In the genomic region with DNA sequence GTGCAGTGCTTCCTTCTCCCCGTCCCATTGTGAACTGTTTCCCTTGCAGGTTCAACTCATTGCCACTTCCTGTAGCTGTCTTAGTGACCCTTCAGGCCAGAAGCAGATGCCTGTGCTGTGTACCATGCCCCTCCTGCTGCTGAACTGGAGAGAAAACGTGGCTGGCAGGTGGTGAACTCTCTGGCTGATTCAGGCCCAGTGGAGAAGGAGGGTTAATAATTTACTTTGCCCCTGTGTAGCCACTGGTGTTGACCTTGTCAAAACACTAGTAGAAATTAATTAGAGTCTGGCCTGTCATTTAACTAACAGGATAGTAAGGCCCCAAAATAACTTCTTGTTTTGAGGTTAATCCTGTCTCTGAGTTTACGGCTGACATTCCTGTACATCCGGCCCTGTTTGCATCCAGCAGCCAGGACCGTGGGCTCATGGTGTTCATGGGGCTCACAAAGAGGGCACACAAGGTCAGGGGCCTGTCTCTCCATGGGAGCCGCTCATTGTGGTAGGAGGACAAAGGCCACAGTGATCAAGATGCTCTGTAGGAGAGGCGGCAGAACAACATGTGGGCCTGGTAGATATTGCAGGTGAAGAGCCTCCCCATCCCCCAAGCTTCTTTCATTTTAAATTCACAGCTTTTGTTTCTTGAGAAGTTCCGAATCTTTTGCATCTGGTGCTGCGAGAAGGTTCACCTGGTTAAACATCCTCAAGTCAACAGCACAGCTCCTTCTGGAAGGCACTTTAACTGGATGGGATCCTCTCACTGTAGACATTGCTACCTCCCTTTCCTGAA, we compare ENCODE assay signal across 1 cellular context.
TF ChIP-seq lines count a peak whose summit lies in the region.

No MANE protein-coding gene starts in this region.

TF ChIP-seq in HepG2, 621 proteins besides CTCF, POLR2A, EP300 and RAD21 (continued from another document and continues in another):
- TF ChIP-seq TRAFD1 (CRISPR knock-in tag; IDR thresholded peaks at IDR 0.05; ENCODE audit: borderline replicate concordance) (no peak), ZNF468 (CRISPR knock-in tag; IDR thresholded peaks at IDR 0.05) (no peak), SNAPC5 (CRISPR knock-in tag; IDR thresholded peaks at IDR 0.05; ENCODE audit: borderline replicate concordance) (peak; percentile 59; the same call in 1 of the 2 replicates), RFX3 (CRISPR knock-in tag; IDR thresholded peaks at IDR 0.05) (no peak), ASH2L (IDR thresholded peaks at IDR 0.05; ENCODE audit: insufficient read length, low read depth, low read length) (peak; percentile 100), NFE2L2 (IDR thresholded peaks at IDR 0.05; ENCODE audit: low read length) (no peak), ZNF362 (CRISPR knock-in tag; IDR thresholded peaks at IDR 0.05; ENCODE audit: borderline replicate concordance) (peak; percentile 46; the same call in 1 of the 2 replicates), ZNF724P (CRISPR knock-in tag; IDR thresholded peaks at IDR 0.05; ENCODE audit: borderline replicate concordance) (0 out of 2 replicates have a peak, but pooled peaks have one; percentile 17), ZNF747 (CRISPR knock-in tag; IDR thresholded peaks at IDR 0.05; ENCODE audit: borderline replicate concordance) (peak; percentile 80; the same call in 1 of the 2 replicates), GZF1 (CRISPR knock-in tag; IDR thresholded peaks at IDR 0.05) (peak; percentile 68; the same call in 1 of the 2 replicates), SRSF4 (IDR thresholded peaks at IDR 0.05; ENCODE audit: low read depth, low read length, poor library complexity, severe bottlenecking) (no peak), U2AF1 (optimal IDR thresholded peaks at IDR 0.05; ENCODE audit: low read depth, low read length) (no peak), BCL3 (CRISPR knock-in tag; IDR thresholded peaks at IDR 0.05) (peak; percentile 87; the same call in 1 of the 2 replicates), AGO1 (IDR thresholded peaks at IDR 0.05; ENCODE audit: low read depth, low read length, poor library complexity, severe bottlenecking) (no peak), ZNF562 (CRISPR knock-in tag; IDR thresholded peaks at IDR 0.05; ENCODE audit: borderline replicate concordance) (peak; percentile 79; the same call in 1 of the 2 replicates), ZNF343 (CRISPR knock-in tag; IDR thresholded peaks at IDR 0.05) (no peak; the same call in 1 of the 2 replicates), ZNF326 (CRISPR knock-in tag; IDR thresholded peaks at IDR 0.05; ENCODE audit: borderline replicate concordance) (no peak), ZFP36 (IDR thresholded peaks at IDR 0.05; ENCODE audit: borderline replicate concordance, low read depth, low read length, partially characterized antibody) (no peak), MED1 (CRISPR knock-in tag; IDR thresholded peaks at IDR 0.05) (peak; percentile 94), ZNF253 (CRISPR knock-in tag; IDR thresholded peaks at IDR 0.05; ENCODE audit: borderline replicate concordance) (peak; percentile 89; the same call in 1 of the 2 replicates), MXD3 (CRISPR knock-in tag; IDR thresholded peaks at IDR 0.05) (peak; percentile 75; the same call in 1 of the 2 replicates), MBNL3 (CRISPR knock-in tag; conservative IDR thresholded peaks at IDR 0.05) (no peak), TEF (CRISPR knock-in tag; IDR thresholded peaks at IDR 0.05) (no peak; the same call in 1 of the 2 replicates), ZEB1 (IDR thresholded peaks at IDR 0.05; ENCODE audit: insufficient replicate concordance, low read depth) (no peak), ARNT (IDR thresholded peaks at IDR 0.05) (no peak), ZNF296 (CRISPR knock-in tag; conservative IDR thresholded peaks at IDR 0.05) (no peak), NFRKB (IDR thresholded peaks at IDR 0.05) (no peak), ZNF337 (CRISPR knock-in tag; IDR thresholded peaks at IDR 0.05; ENCODE audit: borderline replicate concordance, low read depth) (0 out of 2 replicates have a peak, but pooled peaks have one; percentile 63), NPAS2 (CRISPR knock-in tag; IDR thresholded peaks at IDR 0.05; ENCODE audit: borderline replicate concordance) (no peak), MTA3 (CRISPR knock-in tag; IDR thresholded peaks at IDR 0.05) (no peak), FOSL1 (CRISPR knock-in tag; IDR thresholded peaks at IDR 0.05; ENCODE audit: borderline replicate concordance) (no peak), ZNF781 (CRISPR knock-in tag; IDR thresholded peaks at IDR 0.05; ENCODE audit: borderline replicate concordance, not compliant biosample characterization) (peak; percentile 77), ZNF768 (CRISPR knock-in tag; IDR thresholded peaks at IDR 0.05) (no peak), ZNF567 (CRISPR knock-in tag; IDR thresholded peaks at IDR 0.05; ENCODE audit: borderline replicate concordance) (no peak), SIX4 (CRISPR knock-in tag; IDR thresholded peaks at IDR 0.05) (no peak), SRY (CRISPR knock-in tag; IDR thresholded peaks at IDR 0.05) (0 out of 2 replicates have a peak, but pooled peaks have one; percentile 70), ZNF121 (CRISPR knock-in tag; IDR thresholded peaks at IDR 0.05) (no peak)
- TF ChIP-seq, protein P1, sequence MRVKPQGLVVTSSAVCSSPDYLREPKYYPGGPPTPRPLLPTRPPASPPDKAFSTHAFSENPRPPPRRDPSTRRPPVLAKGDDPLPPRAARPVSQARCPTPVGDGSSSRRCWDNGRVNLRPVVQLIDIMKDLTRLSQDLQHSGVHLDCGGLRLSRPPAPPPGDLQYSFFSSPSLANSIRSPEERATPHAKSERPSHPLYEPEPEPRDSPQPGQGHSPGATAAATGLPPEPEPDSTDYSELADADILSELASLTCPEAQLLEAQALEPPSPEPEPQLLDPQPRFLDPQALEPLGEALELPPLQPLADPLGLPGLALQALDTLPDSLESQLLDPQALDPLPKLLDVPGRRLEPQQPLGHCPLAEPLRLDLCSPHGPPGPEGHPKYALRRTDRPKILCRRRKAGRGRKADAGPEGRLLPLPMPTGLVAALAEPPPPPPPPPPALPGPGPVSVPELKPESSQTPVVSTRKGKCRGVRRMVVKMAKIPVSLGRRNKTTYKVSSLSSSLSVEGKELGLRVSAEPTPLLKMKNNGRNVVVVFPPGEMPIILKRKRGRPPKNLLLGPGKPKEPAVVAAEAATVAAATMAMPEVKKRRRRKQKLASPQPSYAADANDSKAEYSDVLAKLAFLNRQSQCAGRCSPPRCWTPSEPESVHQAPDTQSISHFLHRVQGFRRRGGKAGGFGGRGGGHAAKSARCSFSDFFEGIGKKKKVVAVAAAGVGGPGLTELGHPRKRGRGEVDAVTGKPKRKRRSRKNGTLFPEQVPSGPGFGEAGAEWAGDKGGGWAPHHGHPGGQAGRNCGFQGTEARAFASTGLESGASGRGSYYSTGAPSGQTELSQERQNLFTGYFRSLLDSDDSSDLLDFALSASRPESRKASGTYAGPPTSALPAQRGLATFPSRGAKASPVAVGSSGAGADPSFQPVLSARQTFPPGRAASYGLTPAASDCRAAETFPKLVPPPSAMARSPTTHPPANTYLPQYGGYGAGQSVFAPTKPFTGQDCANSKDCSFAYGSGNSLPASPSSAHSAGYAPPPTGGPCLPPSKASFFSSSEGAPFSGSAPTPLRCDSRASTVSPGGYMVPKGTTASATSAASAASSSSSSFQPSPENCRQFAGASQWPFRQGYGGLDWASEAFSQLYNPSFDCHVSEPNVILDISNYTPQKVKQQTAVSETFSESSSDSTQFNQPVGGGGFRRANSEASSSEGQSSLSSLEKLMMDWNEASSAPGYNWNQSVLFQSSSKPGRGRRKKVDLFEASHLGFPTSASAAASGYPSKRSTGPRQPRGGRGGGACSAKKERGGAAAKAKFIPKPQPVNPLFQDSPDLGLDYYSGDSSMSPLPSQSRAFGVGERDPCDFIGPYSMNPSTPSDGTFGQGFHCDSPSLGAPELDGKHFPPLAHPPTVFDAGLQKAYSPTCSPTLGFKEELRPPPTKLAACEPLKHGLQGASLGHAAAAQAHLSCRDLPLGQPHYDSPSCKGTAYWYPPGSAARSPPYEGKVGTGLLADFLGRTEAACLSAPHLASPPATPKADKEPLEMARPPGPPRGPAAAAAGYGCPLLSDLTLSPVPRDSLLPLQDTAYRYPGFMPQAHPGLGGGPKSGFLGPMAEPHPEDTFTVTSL (CRISPR knock-in tag; IDR thresholded peaks at IDR 0.05; ENCODE audit: borderline replicate concordance): peak; percentile 79; the same call in 1 of the 2 replicates
- TF ChIP-seq, protein P2, sequence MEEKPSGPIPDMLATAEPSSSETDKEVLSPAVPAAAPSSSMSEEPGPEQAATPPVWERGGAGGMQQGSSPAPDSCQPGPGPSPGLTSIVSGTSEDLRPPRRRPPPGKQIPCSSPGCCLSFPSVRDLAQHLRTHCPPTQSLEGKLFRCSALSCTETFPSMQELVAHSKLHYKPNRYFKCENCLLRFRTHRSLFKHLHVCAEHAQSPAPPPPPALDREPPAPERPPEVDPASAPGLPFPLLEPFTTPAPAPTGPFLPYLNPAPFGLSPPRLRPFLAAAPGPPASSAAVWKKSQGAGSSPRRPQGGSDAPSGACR (CRISPR knock-in tag; IDR thresholded peaks at IDR 0.05): peak; percentile 94
- TF ChIP-seq, protein P3, sequence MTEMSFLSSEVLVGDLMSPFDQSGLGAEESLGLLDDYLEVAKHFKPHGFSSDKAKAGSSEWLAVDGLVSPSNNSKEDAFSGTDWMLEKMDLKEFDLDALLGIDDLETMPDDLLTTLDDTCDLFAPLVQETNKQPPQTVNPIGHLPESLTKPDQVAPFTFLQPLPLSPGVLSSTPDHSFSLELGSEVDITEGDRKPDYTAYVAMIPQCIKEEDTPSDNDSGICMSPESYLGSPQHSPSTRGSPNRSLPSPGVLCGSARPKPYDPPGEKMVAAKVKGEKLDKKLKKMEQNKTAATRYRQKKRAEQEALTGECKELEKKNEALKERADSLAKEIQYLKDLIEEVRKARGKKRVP (CRISPR knock-in tag; IDR thresholded peaks at IDR 0.05): peak in 1 of 2 experiments; percentile 63; a peak in 2 of 4 replicates
- TF ChIP-seq, protein P4, sequence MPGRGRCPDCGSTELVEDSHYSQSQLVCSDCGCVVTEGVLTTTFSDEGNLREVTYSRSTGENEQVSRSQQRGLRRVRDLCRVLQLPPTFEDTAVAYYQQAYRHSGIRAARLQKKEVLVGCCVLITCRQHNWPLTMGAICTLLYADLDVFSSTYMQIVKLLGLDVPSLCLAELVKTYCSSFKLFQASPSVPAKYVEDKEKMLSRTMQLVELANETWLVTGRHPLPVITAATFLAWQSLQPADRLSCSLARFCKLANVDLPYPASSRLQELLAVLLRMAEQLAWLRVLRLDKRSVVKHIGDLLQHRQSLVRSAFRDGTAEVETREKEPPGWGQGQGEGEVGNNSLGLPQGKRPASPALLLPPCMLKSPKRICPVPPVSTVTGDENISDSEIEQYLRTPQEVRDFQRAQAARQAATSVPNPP (CRISPR knock-in tag; IDR thresholded peaks at IDR 0.05): no peak
- TF ChIP-seq, protein P5, sequence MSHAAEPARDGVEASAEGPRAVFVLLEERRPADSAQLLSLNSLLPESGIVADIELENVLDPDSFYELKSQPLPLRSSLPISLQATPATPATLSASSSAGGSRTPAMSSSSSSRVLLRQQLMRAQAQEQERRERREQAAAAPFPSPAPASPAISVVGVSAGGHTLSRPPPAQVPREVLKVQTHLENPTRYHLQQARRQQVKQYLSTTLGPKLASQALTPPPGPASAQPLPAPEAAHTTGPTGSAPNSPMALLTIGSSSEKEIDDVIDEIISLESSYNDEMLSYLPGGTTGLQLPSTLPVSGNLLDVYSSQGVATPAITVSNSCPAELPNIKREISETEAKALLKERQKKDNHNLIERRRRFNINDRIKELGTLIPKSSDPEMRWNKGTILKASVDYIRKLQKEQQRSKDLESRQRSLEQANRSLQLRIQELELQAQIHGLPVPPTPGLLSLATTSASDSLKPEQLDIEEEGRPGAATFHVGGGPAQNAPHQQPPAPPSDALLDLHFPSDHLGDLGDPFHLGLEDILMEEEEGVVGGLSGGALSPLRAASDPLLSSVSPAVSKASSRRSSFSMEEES (CRISPR knock-in tag; IDR thresholded peaks at IDR 0.05): peak; percentile 79
